In genomic region chr19:35408284-35409171, GRCh38 we compare ENCODE assay signal across 19 cellular contexts. TPM values are rescaled to one million over a fixed set of nuclear protein-coding genes. Genes with fewer than 3 reads are reported as not detected.
DNase-seq lines count a peak whose midpoint lies in the region; ATAC-seq and TF ChIP-seq lines count a peak whose summit lies in the region.
"Had no signal": no experiment of that assay in that cellular context is flagged by ENCODE, and none has a peak within 500 bp of the region (broad histone marks: within the 10 kb centered on the region; RNA-seq: fewer than 3 reads in every experiment).

No MANE protein-coding gene starts in this region.

- no peak overlapping the region for H3K4me3 Mint-ChIP-seq in naive thymus-derived CD8-positive, alpha-beta T cell

- no peak for TF ChIP-seq POLR2A in vagina (IDR thresholded peaks at IDR 0.05)

- ATAC-seq in GM19351 (IDR thresholded peaks at IDR 0.05; ENCODE audit: unreplicated experiment) = peak; percentile 63
- peak; percentile 65 for ATAC-seq in HG02763 (IDR thresholded peaks at IDR 0.05; ENCODE audit: unreplicated experiment)
- ATAC-seq in naive thymus-derived CD8-positive, alpha-beta T cell = no peak
- ATAC-seq in HG03378 (IDR thresholded peaks at IDR 0.05; ENCODE audit: unreplicated experiment) = no peak
- ATAC-seq in HG03039 (IDR thresholded peaks at IDR 0.05; ENCODE audit: unreplicated experiment) = no peak
- ATAC-seq: heart right ventricle, left lobe of liver had no signal

- peak overlapping the region in 1 of 10 donors; percentile 17 for H3K27ac Mint-ChIP-seq in naive thymus-derived CD8-positive, alpha-beta T cell

- peak overlapping the region; percentile 4; the same call in 1 of the 2 replicates for H3K4me3 ChIP-seq in GM12864 (ENCODE audit: low read depth, low read length)
- no peak overlapping the region for H3K4me3 ChIP-seq in OCI-LY3 (ENCODE audit: low read length)
- no peak overlapping the region for H3K4me3 ChIP-seq in vagina
- H3K4me3 ChIP-seq: heart right ventricle, skin epidermis, transverse colon had no signal

- H3K4me1 ChIP-seq in OCI-LY3 (ENCODE audit: low read length) (peaks cover 13% of the 10 kb centered on the region), vagina (no peaks in the 10 kb centered on the region)
- H3K4me1 ChIP-seq: heart right ventricle, transverse colon had no signal

- no peaks in the 10 kb centered on the region for H3K79me2 ChIP-seq in OCI-LY3 (ENCODE audit: low read length)

- H2AFZ ChIP-seq in OCI-LY3 (ENCODE audit: low read depth, low read length) = no peak overlapping the region

- POLR2A ChIA-PET in naive thymus-derived CD8-positive, alpha-beta T cell (lab: Charles Lee) = interaction anchor here (0.6 kb wide), 1 partner anchor 69 kb away, joined by 3 read pairs; no protein-coding TSS in a partner anchor

- no peaks in the 10 kb centered on the region for H3K9me3 Mint-ChIP-seq in naive thymus-derived CD8-positive, alpha-beta T cell

- H3K4me2 ChIP-seq in OCI-LY3 (ENCODE audit: low read length) = peak overlapping the region; percentile 41

- H3K36me3 ChIP-seq in OCI-LY3 (replicated peaks; ENCODE audit: low read depth, low read length) = no peaks in the 10 kb centered on the region
- H3K36me3 ChIP-seq in vagina = no peaks in the 10 kb centered on the region
- H3K36me3 ChIP-seq: heart right ventricle, transverse colon had no signal

- H3K36me3 Mint-ChIP-seq in naive thymus-derived CD8-positive, alpha-beta T cell = no peaks in the 10 kb centered on the region

- no peak overlapping the region for H3K9ac ChIP-seq in OCI-LY3 (ENCODE audit: low read length)

- H3K27me3 Mint-ChIP-seq in naive thymus-derived CD8-positive, alpha-beta T cell = peaks cover 1 to 17% (median 9%) of the 10 kb centered on the region in 5 donors

- H3K27me3 ChIP-seq in OCI-LY3 (ENCODE audit: low read depth, low read length) (peaks cover 57% of the 10 kb centered on the region), vagina (no peaks in the 10 kb centered on the region)
- H3K27me3 ChIP-seq: transverse colon had no signal

- H3K4me1 Mint-ChIP-seq in naive thymus-derived CD8-positive, alpha-beta T cell = peaks cover 0 to 10% (median 0%) of the 10 kb centered on the region in 4 donors

- TF ChIP-seq CTCF in GM12864 (IDR thresholded peaks at IDR 0.05; ENCODE audit: low read depth, low read length, missing control alignments) (no peak), OCI-LY3 (IDR thresholded peaks at IDR 0.05; ENCODE audit: low read depth, low read length) (no peak), vagina (IDR thresholded peaks at IDR 0.05) (no peak)

- DNase-seq in GM12864 (ENCODE audit: low read depth) (peak; percentile 76), vagina (ENCODE audit: extremely low spot score in 2 of 2) (no peak)
- DNase-seq in naive thymus-derived CD8-positive, alpha-beta T cell = no peak
- DNase-seq: activated CD4-positive, alpha-beta T cell treated with anti-CD3 and anti-CD28 coated beads, Interleukin-2, amount 50 U/mL, for 1 hour; activated gamma-delta T cell treated with Interleukin-2 at 50 U/mL for 16 hours; heart right ventricle; KG1; NCI-H187 treated with DMSO at 0.1 percent for 48 hours; NK-92 treated with Interleukin-12 subunit alpha and Interleukin-12 subunit beta, amount 100 ng/mL, for 24 hours; transverse colon had no signal

- H4K20me1 ChIP-seq in OCI-LY3 (ENCODE audit: insufficient read depth, low read length) = no peaks in the 10 kb centered on the region

- intact Hi-C loops in vagina (cut with DNase I) = no loop called here

- H3K27ac ChIP-seq in OCI-LY3 (ENCODE audit: low read length) = no peak overlapping the region
- no peak overlapping the region for H3K27ac ChIP-seq in vagina
- H3K27ac ChIP-seq: heart right ventricle, skin epidermis, transverse colon had no signal

- H3K9me3 ChIP-seq in OCI-LY3 (ENCODE audit: insufficient read depth, low read length) = no peaks in the 10 kb centered on the region
- no peaks in the 10 kb centered on the region for H3K9me3 ChIP-seq in vagina
- H3K9me3 ChIP-seq: heart right ventricle, transverse colon had no signal

RNA-seq across cellular contexts. Expression of gene GPR42, which starts 37.7 kb away (rescaled TPM):
- total RNA-seq in vagina = not detected
- not detected for total RNA-seq in naive thymus-derived CD8-positive, alpha-beta T cell
- polyA plus RNA-seq in naive thymus-derived CD8-positive, alpha-beta T cell = not detected
- total RNA-seq: bronchial epithelial cell, heart right ventricle, left lobe of liver, transverse colon had no signal
- polyA plus RNA-seq: heart right ventricle, neural cell had no signal

RNA-seq across cellular contexts. Expression of gene FFAR2, which starts 39.5 kb away (rescaled TPM):
- total RNA-seq in vagina = not detected
- not detected for total RNA-seq in naive thymus-derived CD8-positive, alpha-beta T cell
- not detected for polyA plus RNA-seq in naive thymus-derived CD8-positive, alpha-beta T cell
- total RNA-seq: bronchial epithelial cell, left lobe of liver had no signal
- polyA plus RNA-seq: neural cell had no signal

RNA-seq across cellular contexts. Expression of gene FFAR3, which starts 50.3 kb away (rescaled TPM):
- total RNA-seq in vagina = not detected
- total RNA-seq in naive thymus-derived CD8-positive, alpha-beta T cell = not detected
- not detected for polyA plus RNA-seq in naive thymus-derived CD8-positive, alpha-beta T cell
- total RNA-seq: bronchial epithelial cell, left lobe of liver had no signal
- polyA plus RNA-seq: neural cell had no signal

Comparison
In these comparisons a context has a peak if more than half of its experiments do, and no peak if none do; other contexts are left out.
1. ATAC-seq: peak in GM19351 (single experiment) and HG02763 (single experiment); none in naive thymus-derived CD8-positive, alpha-beta T cell (0 of 2), HG03378 (single experiment) and HG03039 (single experiment).